In the genomic region with DNA sequence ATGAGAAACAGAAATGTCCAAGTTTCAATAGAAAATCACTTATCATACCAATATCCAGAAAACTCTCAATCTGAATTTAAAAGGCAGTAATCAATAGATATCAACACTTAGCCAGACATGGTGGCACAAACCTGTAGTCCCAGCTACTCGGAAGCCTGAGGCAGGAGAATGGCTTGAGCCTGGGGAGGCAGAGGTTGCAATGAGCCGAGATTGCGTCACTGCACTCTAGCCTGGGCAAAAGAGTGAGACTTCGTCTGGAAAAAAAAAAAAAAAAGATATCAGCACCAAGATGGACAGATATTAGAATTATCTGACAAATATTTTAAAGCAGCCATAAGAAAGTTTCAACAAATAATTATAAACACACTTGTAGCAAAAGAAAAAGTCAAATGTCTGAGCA, we compare ENCODE assay signal across 1 cellular context.
A peak's percentile ranks its signal among the peaks of the same experiment; 100 is the strongest.
TF ChIP-seq lines count a peak whose summit lies in the region.

No MANE protein-coding gene starts in this region.

TF ChIP-seq in HepG2, 621 proteins besides CTCF, POLR2A, EP300 and RAD21:
- no peak for TF ChIP-seq ZNF704 (CRISPR knock-in tag; IDR thresholded peaks at IDR 0.05; ENCODE audit: borderline replicate concordance)
- peak; percentile 84 for TF ChIP-seq CEBPG (CRISPR knock-in tag; IDR thresholded peaks at IDR 0.05)
- TF ChIP-seq ZKSCAN5 (CRISPR knock-in tag; IDR thresholded peaks at IDR 0.05), result no peak
- TF ChIP-seq ZNF451 (CRISPR knock-in tag; IDR thresholded peaks at IDR 0.05), result no peak
- no peak for TF ChIP-seq ZNF510 (CRISPR knock-in tag; IDR thresholded peaks at IDR 0.05; ENCODE audit: low read depth)
- no peak for TF ChIP-seq MIER2 (CRISPR knock-in tag; IDR thresholded peaks at IDR 0.05)
- 0 out of 2 replicates have a peak, but pooled peaks have one; percentile 30 for TF ChIP-seq ATF7 (IDR thresholded peaks at IDR 0.05)
- TF ChIP-seq ATF7 (CRISPR knock-in tag; IDR thresholded peaks at IDR 0.05), result no peak
- no peak for TF ChIP-seq STAG1 (CRISPR knock-in tag; IDR thresholded peaks at IDR 0.05)
- no peak for TF ChIP-seq REL (CRISPR knock-in tag; conservative IDR thresholded peaks at IDR 0.05)
- peak; percentile 86 for TF ChIP-seq CEBPB (IDR thresholded peaks at IDR 0.05; ENCODE audit: borderline replicate concordance, low read depth, low read length)
- TF ChIP-seq ZNF747 (CRISPR knock-in tag; IDR thresholded peaks at IDR 0.05; ENCODE audit: borderline replicate concordance), result no peak
